1 cellular context compared by ENCODE assay signal in genomic region chr14:58199726-58200479, GRCh38.
TF ChIP-seq lines count a peak whose summit lies in the region.

Gene ACTR10, plus strand, starts transcription at chr14:58200149. Its CDS starts 69 bp downstream, at chr14:58200218.

TF ChIP-seq in HepG2, 621 proteins besides CTCF, POLR2A, EP300 and RAD21 (continued from another document and continues in another):
- TF ChIP-seq, protein P1, sequence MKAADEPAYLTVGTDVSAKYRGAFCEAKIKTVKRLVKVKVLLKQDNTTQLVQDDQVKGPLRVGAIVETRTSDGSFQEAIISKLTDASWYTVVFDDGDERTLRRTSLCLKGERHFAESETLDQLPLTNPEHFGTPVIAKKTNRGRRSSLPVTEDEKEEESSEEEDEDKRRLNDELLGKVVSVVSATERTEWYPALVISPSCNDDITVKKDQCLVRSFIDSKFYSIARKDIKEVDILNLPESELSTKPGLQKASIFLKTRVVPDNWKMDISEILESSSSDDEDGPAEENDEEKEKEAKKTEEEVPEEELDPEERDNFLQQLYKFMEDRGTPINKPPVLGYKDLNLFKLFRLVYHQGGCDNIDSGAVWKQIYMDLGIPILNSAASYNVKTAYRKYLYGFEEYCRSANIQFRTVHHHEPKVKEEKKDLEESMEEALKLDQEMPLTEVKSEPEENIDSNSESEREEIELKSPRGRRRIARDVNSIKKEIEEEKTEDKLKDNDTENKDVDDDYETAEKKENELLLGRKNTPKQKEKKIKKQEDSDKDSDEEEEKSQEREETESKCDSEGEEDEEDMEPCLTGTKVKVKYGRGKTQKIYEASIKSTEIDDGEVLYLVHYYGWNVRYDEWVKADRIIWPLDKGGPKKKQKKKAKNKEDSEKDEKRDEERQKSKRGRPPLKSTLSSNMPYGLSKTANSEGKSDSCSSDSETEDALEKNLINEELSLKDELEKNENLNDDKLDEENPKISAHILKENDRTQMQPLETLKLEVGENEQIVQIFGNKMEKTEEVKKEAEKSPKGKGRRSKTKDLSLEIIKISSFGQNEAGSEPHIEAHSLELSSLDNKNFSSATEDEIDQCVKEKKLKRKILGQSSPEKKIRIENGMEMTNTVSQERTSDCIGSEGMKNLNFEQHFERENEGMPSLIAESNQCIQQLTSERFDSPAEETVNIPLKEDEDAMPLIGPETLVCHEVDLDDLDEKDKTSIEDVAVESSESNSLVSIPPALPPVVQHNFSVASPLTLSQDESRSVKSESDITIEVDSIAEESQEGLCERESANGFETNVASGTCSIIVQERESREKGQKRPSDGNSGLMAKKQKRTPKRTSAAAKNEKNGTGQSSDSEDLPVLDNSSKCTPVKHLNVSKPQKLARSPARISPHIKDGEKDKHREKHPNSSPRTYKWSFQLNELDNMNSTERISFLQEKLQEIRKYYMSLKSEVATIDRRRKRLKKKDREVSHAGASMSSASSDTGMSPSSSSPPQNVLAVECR (CRISPR knock-in tag; IDR thresholded peaks at IDR 0.05; ENCODE audit: borderline replicate concordance), result peak; percentile 73; the same call in 1 of the 2 replicates
- TF ChIP-seq KMT2B (CRISPR knock-in tag; IDR thresholded peaks at IDR 0.05) (peak; percentile 63), PAWR (CRISPR knock-in tag; IDR thresholded peaks at IDR 0.05; ENCODE audit: borderline replicate concordance) (no peak), MYC (CRISPR knock-in tag; IDR thresholded peaks at IDR 0.05; ENCODE audit: borderline replicate concordance) (peak; percentile 56; the same call in 1 of the 2 replicates), ZFX (CRISPR knock-in tag; IDR thresholded peaks at IDR 0.05; ENCODE audit: low read depth) (peak; percentile 83), GATAD2A (CRISPR knock-in tag; IDR thresholded peaks at IDR 0.05) (no peak), SP1 (IDR thresholded peaks at IDR 0.05) (no peak), SP1 (CRISPR knock-in tag; IDR thresholded peaks at IDR 0.05) (peak; percentile 68), ZNF432 (CRISPR knock-in tag; IDR thresholded peaks at IDR 0.05; ENCODE audit: borderline replicate concordance) (no peak), ZNF768 (CRISPR knock-in tag; IDR thresholded peaks at IDR 0.05) (peak; percentile 38; the same call in 1 of the 2 replicates), KDM5B (CRISPR knock-in tag; IDR thresholded peaks at IDR 0.05; ENCODE audit: borderline replicate concordance) (peak; percentile 57; the same call in 1 of the 2 replicates), TFDP1 (CRISPR knock-in tag; IDR thresholded peaks at IDR 0.05; ENCODE audit: borderline replicate concordance) (peak; percentile 56; the same call in 1 of the 2 replicates), ZNF609 (CRISPR knock-in tag; IDR thresholded peaks at IDR 0.05; ENCODE audit: borderline replicate concordance) (0 out of 2 replicates have a peak, but pooled peaks have one; percentile 7), DRAP1 (CRISPR knock-in tag; IDR thresholded peaks at IDR 0.05) (peak; percentile 50; the same call in 1 of the 2 replicates), KLF12 (CRISPR knock-in tag; IDR thresholded peaks at IDR 0.05; ENCODE audit: borderline replicate concordance) (peak; percentile 74), ZFP41 (CRISPR knock-in tag; IDR thresholded peaks at IDR 0.05; ENCODE audit: borderline replicate concordance) (no peak), KDM6A (CRISPR knock-in tag; IDR thresholded peaks at IDR 0.05; ENCODE audit: low read depth) (no peak), CEBPG (CRISPR knock-in tag; IDR thresholded peaks at IDR 0.05) (no peak), SRSF4 (IDR thresholded peaks at IDR 0.05; ENCODE audit: low read depth, low read length, poor library complexity, severe bottlenecking) (no peak), NRL (CRISPR knock-in tag; IDR thresholded peaks at IDR 0.05; ENCODE audit: borderline replicate concordance) (no peak), ZNF205 (CRISPR knock-in tag; IDR thresholded peaks at IDR 0.05) (no peak), FOXC1 (CRISPR knock-in tag; IDR thresholded peaks at IDR 0.05; ENCODE audit: borderline replicate concordance) (peak; percentile 37; the same call in 1 of the 2 replicates), ZNF326 (CRISPR knock-in tag; IDR thresholded peaks at IDR 0.05; ENCODE audit: borderline replicate concordance) (no peak), YY1 (IDR thresholded peaks at IDR 0.05; ENCODE audit: insufficient read depth, insufficient replicate concordance, low read depth, low read length) (peak; percentile 20), PRDM10 (CRISPR knock-in tag; IDR thresholded peaks at IDR 0.05; ENCODE audit: low read depth) (0 out of 2 replicates have a peak, but pooled peaks have one; percentile 13), ZUFSP (CRISPR knock-in tag; IDR thresholded peaks at IDR 0.05; ENCODE audit: borderline replicate concordance) (no peak), ZNF574 (CRISPR knock-in tag; IDR thresholded peaks at IDR 0.05) (peak; percentile 69)
- TF ChIP-seq, protein P2, sequence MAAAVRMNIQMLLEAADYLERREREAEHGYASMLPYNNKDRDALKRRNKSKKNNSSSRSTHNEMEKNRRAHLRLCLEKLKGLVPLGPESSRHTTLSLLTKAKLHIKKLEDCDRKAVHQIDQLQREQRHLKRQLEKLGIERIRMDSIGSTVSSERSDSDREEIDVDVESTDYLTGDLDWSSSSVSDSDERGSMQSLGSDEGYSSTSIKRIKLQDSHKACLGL (CRISPR knock-in tag; IDR thresholded peaks at IDR 0.05), result peak; percentile 65; the same call in 1 of the 2 replicates
- TF ChIP-seq, protein P3, sequence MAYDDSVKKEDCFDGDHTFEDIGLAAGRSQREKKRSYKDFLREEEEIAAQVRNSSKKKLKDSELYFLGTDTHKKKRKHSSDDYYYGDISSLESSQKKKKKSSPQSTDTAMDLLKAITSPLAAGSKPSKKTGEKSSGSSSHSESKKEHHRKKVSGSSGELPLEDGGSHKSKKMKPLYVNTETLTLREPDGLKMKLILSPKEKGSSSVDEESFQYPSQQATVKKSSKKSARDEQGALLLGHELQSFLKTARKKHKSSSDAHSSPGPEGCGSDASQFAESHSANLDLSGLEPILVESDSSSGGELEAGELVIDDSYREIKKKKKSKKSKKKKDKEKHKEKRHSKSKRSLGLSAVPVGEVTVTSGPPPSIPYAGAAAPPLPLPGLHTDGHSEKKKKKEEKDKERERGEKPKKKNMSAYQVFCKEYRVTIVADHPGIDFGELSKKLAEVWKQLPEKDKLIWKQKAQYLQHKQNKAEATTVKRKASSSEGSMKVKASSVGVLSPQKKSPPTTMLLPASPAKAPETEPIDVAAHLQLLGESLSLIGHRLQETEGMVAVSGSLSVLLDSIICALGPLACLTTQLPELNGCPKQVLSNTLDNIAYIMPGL (CRISPR knock-in tag; IDR thresholded peaks at IDR 0.05; ENCODE audit: borderline replicate concordance in 1 of 2, low read depth in 1 of 2), result 0 out of 4 replicates have a peak, but pooled peaks of 1 of the 2 experiments have one; percentile 36
- TF ChIP-seq, protein P4, sequence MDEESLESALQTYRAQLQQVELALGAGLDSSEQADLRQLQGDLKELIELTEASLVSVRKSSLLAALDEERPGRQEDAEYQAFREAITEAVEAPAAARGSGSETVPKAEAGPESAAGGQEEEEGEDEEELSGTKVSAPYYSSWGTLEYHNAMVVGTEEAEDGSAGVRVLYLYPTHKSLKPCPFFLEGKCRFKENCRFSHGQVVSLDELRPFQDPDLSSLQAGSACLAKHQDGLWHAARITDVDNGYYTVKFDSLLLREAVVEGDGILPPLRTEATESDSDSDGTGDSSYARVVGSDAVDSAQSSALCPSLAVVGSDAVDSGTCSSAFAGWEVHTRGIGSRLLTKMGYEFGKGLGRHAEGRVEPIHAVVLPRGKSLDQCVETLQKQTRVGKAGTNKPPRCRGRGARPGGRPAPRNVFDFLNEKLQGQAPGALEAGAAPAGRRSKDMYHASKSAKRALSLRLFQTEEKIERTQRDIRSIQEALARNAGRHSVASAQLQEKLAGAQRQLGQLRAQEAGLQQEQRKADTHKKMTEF (CRISPR knock-in tag; IDR thresholded peaks at IDR 0.05), result 0 out of 2 replicates have a peak, but pooled peaks have one; percentile 38
